Comparison of ENCODE assay signal across 11 cellular contexts in the genomic region with DNA sequence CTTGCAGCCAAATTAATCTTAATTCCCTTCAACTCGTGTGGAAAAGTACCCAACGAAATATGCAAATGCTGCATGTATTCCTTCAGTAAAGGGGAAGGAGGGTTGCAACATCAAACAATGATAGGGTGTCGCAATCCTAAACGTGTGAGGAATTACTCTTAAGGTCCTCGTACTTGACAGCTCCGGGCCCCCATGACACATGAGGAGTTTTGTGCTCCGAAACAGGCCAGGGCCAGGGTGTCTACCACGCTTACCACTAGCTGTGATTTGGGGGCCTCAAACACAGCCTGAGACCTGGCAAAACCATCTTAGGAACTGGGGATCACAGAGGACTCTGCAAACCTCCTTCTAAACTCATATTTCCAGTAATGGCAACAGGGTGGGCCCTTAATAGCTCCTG. TPM values are rescaled to one million over a fixed set of nuclear protein-coding genes. Genes with fewer than 3 reads are reported as not detected.
DNase-seq lines count a peak whose midpoint lies in the region; ATAC-seq and TF ChIP-seq lines count a peak whose summit lies in the region.
"Had no signal": no experiment of that assay in that cellular context is flagged by ENCODE, and none has a peak within 500 bp of the region (broad histone marks: within the 10 kb centered on the region; RNA-seq: fewer than 3 reads in every experiment).

No MANE protein-coding gene starts in this region.

- H3K27ac Mint-ChIP-seq in natural killer cell treated with Interleukin-12 subunit alpha and Interleukin-12 subunit beta and Interleukin-15 and Interleukin-18, amount 100 ng/mL, for 72 hours: peak overlapping the region; percentile 24 to 81
- peak overlapping the region in 1 of 2 donors; percentile 13 for H3K27ac Mint-ChIP-seq in natural killer cell
- H3K27ac Mint-ChIP-seq in mesothelial cell of epicardium: peak overlapping the region; percentile 92
- H3K27ac Mint-ChIP-seq: memory B cell had no signal

- H3K4me1 ChIP-seq in vagina: peaks cover 30% of the 10 kb centered on the region

- no peaks in the 10 kb centered on the region for H3K9me3 Mint-ChIP-seq in natural killer cell treated with Interleukin-12 subunit alpha and Interleukin-12 subunit beta and Interleukin-15 and Interleukin-18, amount 100 ng/mL, for 72 hours
- H3K9me3 Mint-ChIP-seq in natural killer cell: no peaks in the 10 kb centered on the region
- no peaks in the 10 kb centered on the region for H3K9me3 Mint-ChIP-seq in mesothelial cell of epicardium
- H3K9me3 Mint-ChIP-seq: memory B cell had no signal

- H3K4me3 ChIP-seq in dorsolateral prefrontal cortex (no peak overlapping the region), vagina (peak overlapping the region in 1 of 2 donors; percentile 5)

- peak overlapping the region in 30 of 59 donors; percentile 2 to 97 (median 48) for H3K27ac ChIP-seq in dorsolateral prefrontal cortex
- peak overlapping the region; percentile 38 for H3K27ac ChIP-seq in vagina

- intact Hi-C loops in natural killer cell (cut with micrococcal nuclease): loop anchor here (10.0 kb wide), 1 partner anchor 684 kb away; the partner anchor contains the start of gene LTBP2
- intact Hi-C loops in dorsolateral prefrontal cortex (cut with DNase I): loop anchor here (2.0 to 5.0 kb wide), 2 partner anchors 62 to 166 kb away; no protein-coding TSS in a partner anchor
- intact Hi-C loops in vagina (cut with DNase I): no loop called here

- no peak for TF ChIP-seq POLR2A in vagina (IDR thresholded peaks at IDR 0.05)

- no peak overlapping the region for H3K4me3 Mint-ChIP-seq in natural killer cell treated with Interleukin-12 subunit alpha and Interleukin-12 subunit beta and Interleukin-15 and Interleukin-18, amount 100 ng/mL, for 72 hours
- H3K4me3 Mint-ChIP-seq in natural killer cell (no peak overlapping the region), mesothelial cell of epicardium (no peak overlapping the region)
- H3K4me3 Mint-ChIP-seq: memory B cell had no signal

- DNase-seq in natural killer cell treated with Interleukin-12 subunit alpha and Interleukin-12 subunit beta and Interleukin-15 and Interleukin-18, amount 100 ng/mL, for 72 hours (ENCODE audit: low spot score): peak; percentile 82
- DNase-seq in natural killer cell: no peak
- DNase-seq in dorsolateral prefrontal cortex: peak in 1 of 10 donors; percentile 43
- DNase-seq in mesothelial cell of epicardium (ENCODE audit: low spot score in 2 of 2, unreplicated experiment in 2 of 2): no peak
- no peak for DNase-seq in vagina (ENCODE audit: extremely low spot score in 2 of 2)
- no peak for DNase-seq in activated CD4-positive, alpha-beta T cell treated with anti-CD3 and anti-CD28 coated beads, Interleukin-2, amount 50 U/mL, for 1 hour
- DNase-seq: activated effector memory CD4-positive, alpha-beta T cell treated with Interleukin-2 at 50 U/mL for 16 hours; NCI-H748 treated with DMSO at 0.1 percent for 48 hours had no signal

- H3K9me3 ChIP-seq in vagina: no peaks in the 10 kb centered on the region

- H3K36me3 ChIP-seq in vagina: no peaks in the 10 kb centered on the region

- TF ChIP-seq CTCF in natural killer cell (IDR thresholded peaks at IDR 0.05): no peak
- no peak for TF ChIP-seq CTCF in dorsolateral prefrontal cortex (IDR thresholded peaks at IDR 0.05 in 54 of 56, conservative IDR thresholded peaks at IDR 0.05 in 2 of 56; ENCODE audit: low read depth in 1 of 56, partially characterized antibody in 56 of 56)
- no peak for TF ChIP-seq CTCF in mesothelial cell of epicardium (IDR thresholded peaks at IDR 0.05; ENCODE audit: unreplicated experiment)
- TF ChIP-seq CTCF in vagina (IDR thresholded peaks at IDR 0.05): no peak

- H3K27me3 Mint-ChIP-seq in natural killer cell treated with Interleukin-12 subunit alpha and Interleukin-12 subunit beta and Interleukin-15 and Interleukin-18, amount 100 ng/mL, for 72 hours: peaks cover 0 to 3% of the 10 kb centered on the region in 2 donors
- H3K27me3 Mint-ChIP-seq in natural killer cell (ENCODE audit: low read depth in 2 of 2) (no peaks in the 10 kb centered on the region), mesothelial cell of epicardium (ENCODE audit: low read depth) (no peaks in the 10 kb centered on the region)

- no peaks in the 10 kb centered on the region for H3K27me3 ChIP-seq in dorsolateral prefrontal cortex
- H3K27me3 ChIP-seq in vagina: no peaks in the 10 kb centered on the region

- H3K36me3 Mint-ChIP-seq in natural killer cell treated with Interleukin-12 subunit alpha and Interleukin-12 subunit beta and Interleukin-15 and Interleukin-18, amount 100 ng/mL, for 72 hours: no peaks in the 10 kb centered on the region
- H3K36me3 Mint-ChIP-seq in natural killer cell (no peaks in the 10 kb centered on the region), mesothelial cell of epicardium (no peaks in the 10 kb centered on the region)
- H3K36me3 Mint-ChIP-seq: memory B cell had no signal

- H3K4me1 Mint-ChIP-seq in natural killer cell treated with Interleukin-12 subunit alpha and Interleukin-12 subunit beta and Interleukin-15 and Interleukin-18, amount 100 ng/mL, for 72 hours (ENCODE audit: low read depth in 2 of 2): peaks cover 41 to 45% of the 10 kb centered on the region in 2 donors
- H3K4me1 Mint-ChIP-seq in natural killer cell (peaks cover 15 to 24% of the 10 kb centered on the region in 2 donors), mesothelial cell of epicardium (peaks cover 44% of the 10 kb centered on the region)

- peak in 1 of 2 donors; percentile 56 for ATAC-seq in natural killer cell treated with Interleukin-12 subunit alpha and Interleukin-12 subunit beta and Interleukin-15 and Interleukin-18, amount 100 ng/mL, for 72 hours
- no peak for ATAC-seq in natural killer cell
- no peak for ATAC-seq in HG03045 (IDR thresholded peaks at IDR 0.05; ENCODE audit: unreplicated experiment)
- no peak for ATAC-seq in GM18498 (IDR thresholded peaks at IDR 0.05; ENCODE audit: unreplicated experiment)

RNA-seq across cellular contexts. Expression of gene FOS, which starts 20.4 kb away (rescaled TPM):
- total RNA-seq in natural killer cell treated with Interleukin-12 subunit alpha and Interleukin-12 subunit beta and Interleukin-15 and Interleukin-18, amount 100 ng/mL, for 72 hours: 10 to 100 TPM; 25.3 to 35.2 TPM
- total RNA-seq in natural killer cell (1,000 to 10,000 TPM; 2,527 to 3,257 (median 3,104) TPM), dorsolateral prefrontal cortex (100 to 1,000 TPM in 38 of 120 experiments, 10 to 100 TPM in 81, 1 to 10 TPM in 1; 7.4 to 738 (median 68.8) TPM), mesothelial cell of epicardium (789 to 796 TPM (median 796 TPM) in 3 replicates), vagina (884 TPM)
